5 cellular contexts compared by ENCODE assay signal in the genomic region with DNA sequence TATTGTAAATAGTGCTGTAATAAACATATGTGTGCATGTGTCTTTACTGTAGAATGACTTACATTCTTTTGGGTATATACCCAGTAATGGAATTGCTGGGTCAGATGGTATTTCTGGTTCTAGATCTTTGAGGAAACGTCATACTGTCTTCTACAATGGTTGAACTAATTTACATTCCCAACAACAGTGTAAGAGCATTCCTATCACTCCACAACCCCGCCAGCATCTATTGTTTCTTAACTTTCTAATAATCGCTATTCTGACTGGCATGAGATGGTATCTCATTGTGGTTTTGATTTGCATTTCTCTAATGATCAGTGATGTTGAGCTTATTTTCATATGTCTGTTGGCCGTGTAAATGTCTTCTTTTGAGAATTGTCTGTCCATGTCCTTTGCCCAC.
DNase-seq lines count a peak whose midpoint lies in the region; FAIRE-seq lines count a peak whose summit lies in the region.
"Not testable (repeated sequence)": the region's sequence is repeated elsewhere in the genome, so short reads cannot be mapped to it uniquely, and the experiment has no call there.

No MANE protein-coding gene starts in this region.

- H3K79me2 ChIP-seq in trophoblast cell (ENCODE audit: control insufficient read depth, insufficient read depth, low read length, poor library complexity), result not testable (repeated sequence)

- not testable (repeated sequence) for H4K12ac ChIP-seq in trophoblast cell (ENCODE audit: low read depth, low read length)

- DNase-seq in NCI-H526 (lab: John Stamatoyannopoulos, UW), result peak; percentile 54 to 68
- DNase-seq in NCI-H526 treated with DMSO at 0.1 percent for 48 hours (lab: John Stamatoyannopoulos, UW), result peak; percentile 78
- peak; percentile 7 for DNase-seq in astrocyte of the hippocampus (ENCODE audit: low read depth, low spot score)
- DNase-seq in trophoblast cell, result peak; percentile 58 to 77
- not testable (repeated sequence) for DNase-seq in urothelium cell line (ENCODE audit: low spot score)

- not testable (repeated sequence) for H3K4me1 ChIP-seq in trophoblast cell (ENCODE audit: control insufficient read depth in 1 of 2, insufficient read depth in 2 of 2, low read length in 2 of 2)

- not testable (repeated sequence) for H3K4me2 ChIP-seq in trophoblast cell (ENCODE audit: low read length)

- not testable (repeated sequence) for H2AK5ac ChIP-seq in trophoblast cell (ENCODE audit: low read length)

- no CpG with 5 or more reads among the region's 4 CpGs for WGBS in trophoblast cell (ENCODE audit: extremely low coverage, insufficient coverage, insufficient read length)

- not testable (repeated sequence) for H2BK120ac ChIP-seq in trophoblast cell (ENCODE audit: insufficient read depth, low read length, poor library complexity)

- H2BK12ac ChIP-seq in trophoblast cell (ENCODE audit: low read length), result not testable (repeated sequence)

- peak; percentile 30 for FAIRE-seq in urothelium cell line (lab: Jason Lieb, UNC)

- not testable (repeated sequence) for H3K36me3 ChIP-seq in trophoblast cell (ENCODE audit: control insufficient read depth in 1 of 2, insufficient read depth in 2 of 2, low read length in 2 of 2)

- H2BK5ac ChIP-seq in trophoblast cell (ENCODE audit: low read depth, low read length, poor library complexity), result not testable (repeated sequence)

- H4K8ac ChIP-seq in trophoblast cell (ENCODE audit: low read depth, low read length), result not testable (repeated sequence)

- H3K9me3 ChIP-seq in trophoblast cell (ENCODE audit: insufficient read depth, low read depth, low read length), result not testable (repeated sequence)

- H3K79me1 ChIP-seq in trophoblast cell (ENCODE audit: low read length), result not testable (repeated sequence)

- H3K9ac ChIP-seq in trophoblast cell (ENCODE audit: low read length), result not testable (repeated sequence)

- not testable (repeated sequence) for H3K18ac ChIP-seq in trophoblast cell (ENCODE audit: low read length)

- not testable (repeated sequence) for H3K4ac ChIP-seq in trophoblast cell (ENCODE audit: low read depth, low read length)

- H3K27me3 ChIP-seq in trophoblast cell (ENCODE audit: insufficient read depth, low read length), result not testable (repeated sequence)

- H4K91ac ChIP-seq in trophoblast cell (ENCODE audit: low read depth, low read length), result not testable (repeated sequence)

- not testable (repeated sequence) for H2AFZ ChIP-seq in trophoblast cell (ENCODE audit: insufficient read depth, low read length, poor library complexity)

- not testable (repeated sequence) for H3K23ac ChIP-seq in trophoblast cell (ENCODE audit: low read length)

- H3K27ac ChIP-seq in trophoblast cell (ENCODE audit: low read depth, low read length), result not testable (repeated sequence)

- not testable (repeated sequence) for H3K4me3 ChIP-seq in trophoblast cell (ENCODE audit: low read depth, low read length)

- H3K14ac ChIP-seq in trophoblast cell (ENCODE audit: low read length), result not testable (repeated sequence)
